Comparison of ENCODE assay signal across 12 cellular contexts in genomic region chr3:126022741-126023359, GRCh38. TPM values are rescaled to one million over a fixed set of nuclear protein-coding genes. Genes with fewer than 3 reads are reported as not detected.
"Had no signal": no experiment of that assay in that cellular context is flagged by ENCODE, and none has a peak within 500 bp of the region (broad histone marks: within the 10 kb centered on the region; RNA-seq: fewer than 3 reads in every experiment).

No MANE protein-coding gene starts in this region.

- H3K27ac ChIP-seq: colonic mucosa, gastrocnemius medialis had no signal

- H3K27me3 Mint-ChIP-seq: activated CD8-positive, alpha-beta T cell treated with anti-CD3 and anti-CD28 coated beads for 36 hours had no signal

- H3K4me3 Mint-ChIP-seq: activated CD8-positive, alpha-beta T cell treated with anti-CD3 and anti-CD28 coated beads for 36 hours; activated naive CD4-positive, alpha-beta T cell treated with anti-CD3 and anti-CD28 coated beads for 36 hours had no signal

- H3K9me3 ChIP-seq: colonic mucosa, gastrocnemius medialis had no signal

- ATAC-seq: activated CD8-positive, alpha-beta T cell treated with anti-CD3 and anti-CD28 coated beads for 36 hours; gastrocnemius medialis; left ventricle myocardium superior had no signal

- H3K27ac Mint-ChIP-seq: activated CD8-positive, alpha-beta T cell treated with anti-CD3 and anti-CD28 coated beads for 36 hours; activated naive CD4-positive, alpha-beta T cell treated with anti-CD3 and anti-CD28 coated beads for 36 hours had no signal

- H3K4me1 ChIP-seq: colonic mucosa, gastrocnemius medialis had no signal

- H3K4me3 ChIP-seq: colonic mucosa, gastrocnemius medialis had no signal

- H3K36me3 ChIP-seq: colonic mucosa had no signal

- H3K27me3 ChIP-seq: colonic mucosa, gastrocnemius medialis had no signal

- DNase-seq: activated CD4-positive, alpha-beta T cell treated with anti-CD3 and anti-CD28 coated beads for 1 hour; activated CD8-positive, alpha-beta T cell treated with anti-CD3 and anti-CD28 coated beads for 36 hours; activated naive CD4-positive, alpha-beta T cell treated with anti-CD3 and anti-CD28 coated beads for 36 hours; colonic mucosa; effector CD8-positive, alpha-beta T cell; gastrocnemius medialis; left ventricle myocardium superior; stimulated activated CD4-positive, alpha-beta T cell treated with anti-CD3 and anti-CD28 coated beads, Interleukin-15, amount 100 ng/mL, for 24 hours; stimulated activated CD4-positive, alpha-beta T cell treated with anti-CD3 and anti-CD28 coated beads, Interleukin-4, amount 100 ng/mL, for 24 hours had no signal

RNA-seq across cellular contexts. Expression of gene ROPN1B, which starts 53.9 kb away (rescaled TPM):
- total RNA-seq: activated CD8-positive, alpha-beta T cell treated with anti-CD3 and anti-CD28 coated beads for 36 hours; activated naive CD4-positive, alpha-beta T cell treated with anti-CD3 and anti-CD28 coated beads for 36 hours; colonic mucosa; fibroblast of lung; kidney epithelial cell; skeletal muscle tissue had no signal
